Comparison of ENCODE assay signal across 20 cellular contexts in genomic region chr14:95300002-95300696, GRCh38. TPM values are rescaled to one million over a fixed set of nuclear protein-coding genes. Genes with fewer than 3 reads are reported as not detected.
DNase-seq lines count a peak whose midpoint lies in the region; ATAC-seq, FAIRE-seq and TF ChIP-seq lines count a peak whose summit lies in the region.
"Had no signal": no experiment of that assay in that cellular context is flagged by ENCODE, and none has a peak within 500 bp of the region (broad histone marks: within the 10 kb centered on the region; RNA-seq: fewer than 3 reads in every experiment).

No MANE protein-coding gene starts in this region.

- H3K27ac Mint-ChIP-seq in stimulated activated naive CD8-positive, alpha-beta T cell treated with anti-CD3 and anti-CD28 coated beads, Interleukin-15, amount 100 ng/mL, for 72 hours: no peak overlapping the region
- H3K27ac Mint-ChIP-seq: CD8-positive, alpha-beta memory T cell had no signal

- H3K36me3 ChIP-seq in kidney (ENCODE audit: control insufficient read depth in 1 of 2, insufficient read depth in 2 of 2, low read length in 2 of 2) (no peaks in the 10 kb centered on the region), WERI-Rb-1 (no peaks in the 10 kb centered on the region), esophagus muscularis mucosa (no peaks in the 10 kb centered on the region)
- H3K36me3 ChIP-seq: MG63 had no signal

- peaks cover 0 to 5% of the 10 kb centered on the region in 2 donors for H3K9me3 ChIP-seq in kidney (ENCODE audit: control insufficient read depth in 1 of 2, low read length in 2 of 2)
- H3K9me3 ChIP-seq in WERI-Rb-1 (ENCODE audit: severe bottlenecking): no peaks in the 10 kb centered on the region
- peaks cover 0 to 15% (median 3%) of the 10 kb centered on the region in 4 donors for H3K9me3 ChIP-seq in esophagus muscularis mucosa
- H3K9me3 ChIP-seq: A549, MG63, SJCRH30, testis had no signal

- peaks cover 33% of the 10 kb centered on the region for H3K27me3 Mint-ChIP-seq in stimulated activated naive CD8-positive, alpha-beta T cell treated with anti-CD3 and anti-CD28 coated beads, Interleukin-15, amount 100 ng/mL, for 72 hours

- H3K9ac ChIP-seq in kidney (ENCODE audit: low read length in 2 of 2): no peak overlapping the region

- no peaks in the 10 kb centered on the region for H3K27me3 ChIP-seq in WERI-Rb-1 (ENCODE audit: insufficient read depth, low read depth, severe bottlenecking)
- peaks cover 0 to 6% (median 0%) of the 10 kb centered on the region in 4 donors for H3K27me3 ChIP-seq in esophagus muscularis mucosa
- H3K27me3 ChIP-seq: MG63, SJCRH30, testis had no signal

- no peak for TF ChIP-seq EP300 in esophagus muscularis mucosa (IDR thresholded peaks at IDR 0.05)

- 88% methylated on average over 12 of the region's 12 CpGs for WGBS in esophagus muscularis mucosa

- H3K4me1 Mint-ChIP-seq in stimulated activated naive CD8-positive, alpha-beta T cell treated with anti-CD3 and anti-CD28 coated beads, Interleukin-15, amount 100 ng/mL, for 72 hours: no peaks in the 10 kb centered on the region
- H3K4me1 Mint-ChIP-seq: CD8-positive, alpha-beta memory T cell had no signal

- peaks cover 30 to 34% of the 10 kb centered on the region in 2 donors for H3K4me1 ChIP-seq in kidney (ENCODE audit: control insufficient read depth in 1 of 2, insufficient read depth in 1 of 2, low read depth in 1 of 2, low read length in 2 of 2)
- peaks cover 0 to 24% (median 11%) of the 10 kb centered on the region in 4 donors for H3K4me1 ChIP-seq in esophagus muscularis mucosa
- H3K4me1 ChIP-seq: testis had no signal

- TF ChIP-seq POLR2A in esophagus muscularis mucosa (IDR thresholded peaks at IDR 0.05; ENCODE audit: low read depth): no peak

- no peak for FAIRE-seq in kidney (lab: Jason Lieb, UNC)
- FAIRE-seq: A549, colon, HTR-8/SVneo, islet of Langerhans had no signal

- H3K27ac ChIP-seq in kidney (ENCODE audit: low read depth in 2 of 2, low read length in 2 of 2) (peak overlapping the region; percentile 26 to 52), WERI-Rb-1 (no peak overlapping the region), esophagus muscularis mucosa (replicated peaks in 1 of 4) (peak overlapping the region in 1 of 4 donors; percentile 49)
- H3K27ac ChIP-seq: A549, epithelial cell of prostate, SJCRH30, testis had no signal

- TF ChIP-seq CTCF in kidney (IDR thresholded peaks at IDR 0.05; ENCODE audit: borderline replicate concordance, extremely low read depth, insufficient read depth): no peak
- TF ChIP-seq CTCF in WERI-Rb-1 (IDR thresholded peaks at IDR 0.05; ENCODE audit: low read depth, low read length): no peak
- no peak for TF ChIP-seq CTCF in esophagus muscularis mucosa (IDR thresholded peaks at IDR 0.05)

- DNase-seq in NCI-H345 (lab: John Stamatoyannopoulos, UW) (peak; percentile 61), NCI-H345 treated with DMSO at 0.1 percent for 48 hours (lab: John Stamatoyannopoulos, UW; ENCODE audit: unreplicated experiment) (no peak), NCI-H1694 treated with DMSO at 0.1 percent for 48 hours (lab: John Stamatoyannopoulos, UW) (peak; percentile 70), kidney (peak; percentile 74), hippocampal formation (lab: John Stamatoyannopoulos, UW) (no peak), WERI-Rb-1 (no peak), esophagus muscularis mucosa (ENCODE audit: extremely low spot score) (no peak)
- no peak for DNase-seq in stimulated activated naive CD8-positive, alpha-beta T cell treated with anti-CD3 and anti-CD28 coated beads, Interleukin-15, amount 100 ng/mL, for 72 hours
- DNase-seq: activated CD4-positive, alpha-beta T cell treated with anti-CD3 and anti-CD28 coated beads for 48 hours; activated T-cell treated with anti-CD3 and anti-CD28 coated beads, Interleukin-2, amount 50 U/mL, for 4 hours; CD8-positive, alpha-beta memory T cell; glutamatergic neuron; MG63; SJCRH30; testis had no signal

- intact Hi-C loops in kidney (cut with DNase I) (no loop called here), esophagus muscularis mucosa (cut with DNase I) (no loop called here)

- H3K4me3 ChIP-seq in kidney (ENCODE audit: low read length in 2 of 2): no peak overlapping the region
- no peak overlapping the region for H3K4me3 ChIP-seq in WERI-Rb-1 (ENCODE audit: low read depth, low read length)
- H3K4me3 ChIP-seq in esophagus muscularis mucosa: no peak overlapping the region
- H3K4me3 ChIP-seq: A549, MG63, SJCRH30, testis had no signal

- peak; percentile 46 for ATAC-seq in stimulated activated naive CD8-positive, alpha-beta T cell treated with anti-CD3 and anti-CD28 coated beads, Interleukin-15, amount 100 ng/mL, for 72 hours
- ATAC-seq: A549; activated T-cell treated with anti-CD3 and anti-CD28 coated beads, Interleukin-2, amount 50 U/mL, for 4 hours had no signal

- no peak overlapping the region for H3K4me3 Mint-ChIP-seq in stimulated activated naive CD8-positive, alpha-beta T cell treated with anti-CD3 and anti-CD28 coated beads, Interleukin-15, amount 100 ng/mL, for 72 hours
- H3K4me3 Mint-ChIP-seq: activated T-cell treated with anti-CD3 and anti-CD28 coated beads, Interleukin-2, amount 50 U/mL, for 4 hours; CD8-positive, alpha-beta memory T cell had no signal

- H3K9me3 Mint-ChIP-seq in stimulated activated naive CD8-positive, alpha-beta T cell treated with anti-CD3 and anti-CD28 coated beads, Interleukin-15, amount 100 ng/mL, for 72 hours: peaks cover 0 to 14% of the 10 kb centered on the region in 2 donors

RNA-seq across cellular contexts. Expression of gene CLMN, which starts 19.6 kb away (rescaled TPM):
- total RNA-seq in kidney (151 TPM), esophagus muscularis mucosa (1 to 10 TPM; 6.5 to 10.0 (median 7.9) TPM)
- polyA plus RNA-seq in kidney (ENCODE audit: insufficient read depth, low read depth, low replicate concordance): 33.1 TPM

Comparison
In these comparisons a context has a peak if more than half of its experiments do, and no peak if none do; other contexts are left out.
1. DNase-seq: peak in NCI-H345 (single experiment), NCI-H1694 treated with DMSO at 0.1 percent for 48 hours (single experiment) and kidney (single experiment); none in NCI-H345 treated with DMSO at 0.1 percent for 48 hours (single experiment), stimulated activated naive CD8-positive, alpha-beta T cell treated with anti-CD3 and anti-CD28 coated beads, Interleukin-15, amount 100 ng/mL, for 72 hours (0 of 2), hippocampal formation (0 of 2), WERI-Rb-1 (single experiment) and esophagus muscularis mucosa (single experiment).
2. RNA of gene CLMN, which starts 19.6 kb away (total RNA-seq): 151 TPM in kidney (single experiment); 6.5 to 10.0 TPM in esophagus muscularis mucosa; every median in the first group is over 10 times any median in the second.